In the genomic region with DNA sequence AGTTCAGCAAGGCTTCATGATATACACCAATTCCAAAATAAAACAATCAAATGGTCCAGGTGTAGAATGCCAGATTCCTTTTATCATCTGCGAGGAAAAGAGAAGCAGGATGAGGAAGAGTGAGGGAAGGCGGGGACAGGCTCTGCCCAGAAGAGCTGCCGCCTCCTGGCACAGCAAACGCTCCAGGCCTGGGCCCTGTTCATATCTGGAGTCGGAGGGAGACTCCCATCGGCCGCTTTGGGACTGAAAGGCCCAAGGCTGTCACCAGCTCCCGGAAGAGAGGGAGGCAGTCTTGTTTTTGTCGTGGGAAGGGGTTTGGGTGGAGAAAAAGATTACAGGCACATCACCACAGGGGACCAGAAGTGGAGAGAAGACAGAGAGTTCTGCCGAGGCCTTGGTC, we compare ENCODE assay signal across 1 cellular context.
TF ChIP-seq lines count a peak whose summit lies in the region.

No MANE protein-coding gene starts in this region.

TF ChIP-seq in WTC11, 78 proteins besides CTCF, POLR2A, EP300 and RAD21 (continued from another document):
- TF ChIP-seq, protein P1, sequence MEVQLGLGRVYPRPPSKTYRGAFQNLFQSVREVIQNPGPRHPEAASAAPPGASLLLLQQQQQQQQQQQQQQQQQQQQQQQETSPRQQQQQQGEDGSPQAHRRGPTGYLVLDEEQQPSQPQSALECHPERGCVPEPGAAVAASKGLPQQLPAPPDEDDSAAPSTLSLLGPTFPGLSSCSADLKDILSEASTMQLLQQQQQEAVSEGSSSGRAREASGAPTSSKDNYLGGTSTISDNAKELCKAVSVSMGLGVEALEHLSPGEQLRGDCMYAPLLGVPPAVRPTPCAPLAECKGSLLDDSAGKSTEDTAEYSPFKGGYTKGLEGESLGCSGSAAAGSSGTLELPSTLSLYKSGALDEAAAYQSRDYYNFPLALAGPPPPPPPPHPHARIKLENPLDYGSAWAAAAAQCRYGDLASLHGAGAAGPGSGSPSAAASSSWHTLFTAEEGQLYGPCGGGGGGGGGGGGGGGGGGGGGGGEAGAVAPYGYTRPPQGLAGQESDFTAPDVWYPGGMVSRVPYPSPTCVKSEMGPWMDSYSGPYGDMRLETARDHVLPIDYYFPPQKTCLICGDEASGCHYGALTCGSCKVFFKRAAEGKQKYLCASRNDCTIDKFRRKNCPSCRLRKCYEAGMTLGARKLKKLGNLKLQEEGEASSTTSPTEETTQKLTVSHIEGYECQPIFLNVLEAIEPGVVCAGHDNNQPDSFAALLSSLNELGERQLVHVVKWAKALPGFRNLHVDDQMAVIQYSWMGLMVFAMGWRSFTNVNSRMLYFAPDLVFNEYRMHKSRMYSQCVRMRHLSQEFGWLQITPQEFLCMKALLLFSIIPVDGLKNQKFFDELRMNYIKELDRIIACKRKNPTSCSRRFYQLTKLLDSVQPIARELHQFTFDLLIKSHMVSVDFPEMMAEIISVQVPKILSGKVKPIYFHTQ (CRISPR knock-in tag; IDR thresholded peaks at IDR 0.05) = no peak
- TF ChIP-seq, protein P2, sequence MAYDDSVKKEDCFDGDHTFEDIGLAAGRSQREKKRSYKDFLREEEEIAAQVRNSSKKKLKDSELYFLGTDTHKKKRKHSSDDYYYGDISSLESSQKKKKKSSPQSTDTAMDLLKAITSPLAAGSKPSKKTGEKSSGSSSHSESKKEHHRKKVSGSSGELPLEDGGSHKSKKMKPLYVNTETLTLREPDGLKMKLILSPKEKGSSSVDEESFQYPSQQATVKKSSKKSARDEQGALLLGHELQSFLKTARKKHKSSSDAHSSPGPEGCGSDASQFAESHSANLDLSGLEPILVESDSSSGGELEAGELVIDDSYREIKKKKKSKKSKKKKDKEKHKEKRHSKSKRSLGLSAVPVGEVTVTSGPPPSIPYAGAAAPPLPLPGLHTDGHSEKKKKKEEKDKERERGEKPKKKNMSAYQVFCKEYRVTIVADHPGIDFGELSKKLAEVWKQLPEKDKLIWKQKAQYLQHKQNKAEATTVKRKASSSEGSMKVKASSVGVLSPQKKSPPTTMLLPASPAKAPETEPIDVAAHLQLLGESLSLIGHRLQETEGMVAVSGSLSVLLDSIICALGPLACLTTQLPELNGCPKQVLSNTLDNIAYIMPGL (CRISPR knock-in tag; IDR thresholded peaks at IDR 0.05) = no peak
- TF ChIP-seq, protein P3, sequence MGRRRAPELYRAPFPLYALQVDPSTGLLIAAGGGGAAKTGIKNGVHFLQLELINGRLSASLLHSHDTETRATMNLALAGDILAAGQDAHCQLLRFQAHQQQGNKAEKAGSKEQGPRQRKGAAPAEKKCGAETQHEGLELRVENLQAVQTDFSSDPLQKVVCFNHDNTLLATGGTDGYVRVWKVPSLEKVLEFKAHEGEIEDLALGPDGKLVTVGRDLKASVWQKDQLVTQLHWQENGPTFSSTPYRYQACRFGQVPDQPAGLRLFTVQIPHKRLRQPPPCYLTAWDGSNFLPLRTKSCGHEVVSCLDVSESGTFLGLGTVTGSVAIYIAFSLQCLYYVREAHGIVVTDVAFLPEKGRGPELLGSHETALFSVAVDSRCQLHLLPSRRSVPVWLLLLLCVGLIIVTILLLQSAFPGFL (CRISPR knock-in tag; IDR thresholded peaks at IDR 0.05; ENCODE audit: borderline replicate concordance) = no peak
- TF ChIP-seq, protein P4, sequence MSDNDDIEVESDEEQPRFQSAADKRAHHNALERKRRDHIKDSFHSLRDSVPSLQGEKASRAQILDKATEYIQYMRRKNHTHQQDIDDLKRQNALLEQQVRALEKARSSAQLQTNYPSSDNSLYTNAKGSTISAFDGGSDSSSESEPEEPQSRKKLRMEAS (CRISPR knock-in tag; IDR thresholded peaks at IDR 0.05) = no peak
- TF ChIP-seq NFE2L1 (CRISPR knock-in tag; IDR thresholded peaks at IDR 0.05) (no peak), IRF2 (CRISPR knock-in tag; IDR thresholded peaks at IDR 0.05; ENCODE audit: borderline replicate concordance, low read depth) (no peak), E2F5 (CRISPR knock-in tag; IDR thresholded peaks at IDR 0.05) (no peak), FOXJ3 (CRISPR knock-in tag; IDR thresholded peaks at IDR 0.05; ENCODE audit: borderline replicate concordance) (no peak), ZNF138 (CRISPR knock-in tag; conservative IDR thresholded peaks at IDR 0.05) (no peak), HMGA2 (CRISPR knock-in tag; IDR thresholded peaks at IDR 0.05) (no peak), ZNF423 (CRISPR knock-in tag; IDR thresholded peaks at IDR 0.05) (no peak), RELA (CRISPR knock-in tag; IDR thresholded peaks at IDR 0.05; ENCODE audit: borderline replicate concordance) (no peak)
TF ChIP-seq in WTC11: peak in this region for 0.
